Comparison of ENCODE assay signal across 13 cellular contexts in genomic region chr10:90718185-90718584, GRCh38.
A peak's percentile ranks its signal among the peaks of the same experiment; 100 is the strongest.
DNase-seq lines count a peak whose midpoint lies in the region; ATAC-seq and TF ChIP-seq lines count a peak whose summit lies in the region.
"Had no signal": no experiment of that assay in that cellular context is flagged by ENCODE, and none has a peak within 500 bp of the region (broad histone marks: within the 10 kb centered on the region; RNA-seq: fewer than 3 reads in every experiment).

No MANE protein-coding gene starts in this region.

- intact Hi-C loops in Right ventricle myocardium inferior (cut with DNase I), result no loop called here
- intact Hi-C loops in heart right ventricle (cut with DNase I), result no loop called here

- H3K27ac ChIP-seq in cardiac muscle cell, result no peak overlapping the region
- no peak overlapping the region for H3K27ac ChIP-seq in fibroblast of lung (ENCODE audit: insufficient read depth, low read length)
- H3K27ac ChIP-seq in heart right ventricle, result no peak overlapping the region
- H3K27ac ChIP-seq: esophagus squamous epithelium, pancreas had no signal

- H3K36me3 ChIP-seq in cardiac muscle cell (no peaks in the 10 kb centered on the region), fibroblast of lung (ENCODE audit: control insufficient read depth, insufficient read depth, low read length) (no peaks in the 10 kb centered on the region), heart right ventricle (no peaks in the 10 kb centered on the region)
- H3K36me3 ChIP-seq: esophagus squamous epithelium, pancreas had no signal

- no peaks in the 10 kb centered on the region for H3K4me1 ChIP-seq in cardiac muscle cell (ENCODE audit: low read depth)
- no peaks in the 10 kb centered on the region for H3K4me1 ChIP-seq in fibroblast of lung (ENCODE audit: control insufficient read depth, extremely low read depth, insufficient read depth, low read length)
- H3K4me1 ChIP-seq in heart right ventricle, result no peaks in the 10 kb centered on the region
- H3K4me1 ChIP-seq: pancreas had no signal

- H3K4me2 ChIP-seq in fibroblast of lung (ENCODE audit: extremely low read depth, insufficient read depth, low read length), result no peak overlapping the region

- H3K27me3 ChIP-seq in cardiac muscle cell (no peaks in the 10 kb centered on the region), fibroblast of lung (ENCODE audit: control insufficient read depth, insufficient read depth, low read length) (no peaks in the 10 kb centered on the region), heart right ventricle (no peaks in the 10 kb centered on the region)
- H3K27me3 ChIP-seq: esophagus squamous epithelium, pancreas had no signal

- TF ChIP-seq CTCF in cardiac muscle cell (IDR thresholded peaks at IDR 0.05; ENCODE audit: low read depth, low read length), result peak; percentile 26
- peak; percentile 33 to 51 for TF ChIP-seq CTCF in fibroblast of lung (conservative IDR thresholded peaks at IDR 0.05 in 1 of 2, IDR thresholded peaks at IDR 0.05 in 1 of 2; ENCODE audit: low read depth in 1 of 2, low read length in 2 of 2)
- TF ChIP-seq CTCF in heart right ventricle (IDR thresholded peaks at IDR 0.05), result peak in 3 of 9 donors; percentile 33 to 42 (median 38)

- H4K20me1 ChIP-seq in fibroblast of lung (ENCODE audit: control insufficient read depth, extremely low read depth, insufficient read depth, low read length), result no peaks in the 10 kb centered on the region

- H2AFZ ChIP-seq in fibroblast of lung (ENCODE audit: low read length), result no peak overlapping the region

- DNase-seq in cardiac muscle cell (ENCODE audit: low read depth in 1 of 2, low spot score in 1 of 2) (peak; percentile 6 to 38), Right ventricle myocardium inferior (ENCODE audit: missing footprints) (no peak), RPMI7951 (ENCODE audit: low read depth) (peak; percentile 29), fibroblast of lung (ENCODE audit: low read depth in 2 of 2) (peak; percentile 10 to 49), stromal cell of bone marrow (ENCODE audit: low read depth) (peak; percentile 13), erythroblast (lab: John Stamatoyannopoulos, UW) (no peak), heart right ventricle (no peak)
- DNase-seq: activated naive CD4-positive, alpha-beta T cell treated with Interleukin-2 at 50 U/mL for 16 hours; esophagus squamous epithelium; NCI-H446 treated with DMSO at 0.1 percent for 48 hours; pancreas; Right ventricle myocardium superior had no signal

- 62 to 68% methylated on average over 3 of the region's 3 CpGs for WGBS in heart right ventricle, 2 donors

- H3K4me3 ChIP-seq in cardiac muscle cell (no peak overlapping the region), fibroblast of lung (replicated peaks in 1 of 4; ENCODE audit: control extremely low read depth in 1 of 4, insufficient read depth in 1 of 4, low read depth in 3 of 4, low read length in 4 of 4) (no peak overlapping the region), heart right ventricle (no peak overlapping the region)
- H3K4me3 ChIP-seq: esophagus squamous epithelium, pancreas had no signal

- ATAC-seq in Right ventricle myocardium inferior (no peak), GM18907 (IDR thresholded peaks at IDR 0.05; ENCODE audit: unreplicated experiment) (no peak), heart right ventricle (no peak)
- ATAC-seq: pancreas had no signal

- H3K9ac ChIP-seq in fibroblast of lung (ENCODE audit: insufficient read depth, low read length), result no peak overlapping the region

- H3K9me3 ChIP-seq in cardiac muscle cell (ENCODE audit: low read depth), result no peaks in the 10 kb centered on the region
- H3K9me3 ChIP-seq in fibroblast of lung (ENCODE audit: control insufficient read depth, insufficient read depth, low read depth, low read length), result no peaks in the 10 kb centered on the region
- H3K9me3 ChIP-seq in heart right ventricle, result no peaks in the 10 kb centered on the region
- H3K9me3 ChIP-seq: esophagus squamous epithelium, pancreas had no signal

- TF ChIP-seq POLR2A in erythroblast (IDR thresholded peaks at IDR 0.05; ENCODE audit: low read length), result no peak

- H3K79me2 ChIP-seq in fibroblast of lung (ENCODE audit: control insufficient read depth, insufficient read depth, low read length), result no peaks in the 10 kb centered on the region

Comparison
In these comparisons a context has a peak if more than half of its experiments do, and no peak if none do; other contexts are left out.
1. DNase-seq: peak in cardiac muscle cell (2 of 2), RPMI7951 (single experiment), fibroblast of lung (2 of 2) and stromal cell of bone marrow (single experiment); none in Right ventricle myocardium inferior (single experiment), erythroblast (0 of 2) and heart right ventricle (0 of 2).